In genomic region chr4:91838181-91838861, GRCh38 we compare ENCODE assay signal across 21 cellular contexts.
DNase-seq lines count a peak whose midpoint lies in the region; ATAC-seq, FAIRE-seq and TF ChIP-seq lines count a peak whose summit lies in the region.
"Had no signal": no experiment of that assay in that cellular context is flagged by ENCODE, and none has a peak within 500 bp of the region (broad histone marks: within the 10 kb centered on the region; RNA-seq: fewer than 3 reads in every experiment).

No MANE protein-coding gene starts in this region.

- no peaks in the 10 kb centered on the region for H3K4me1 ChIP-seq in IMR-90 (ENCODE audit: control insufficient read depth, insufficient read depth, low read length)
- H3K4me1 ChIP-seq in astrocyte (ENCODE audit: insufficient read depth, low read length): no peaks in the 10 kb centered on the region
- no peaks in the 10 kb centered on the region for H3K4me1 ChIP-seq in mesenchymal stem cell (ENCODE audit: control insufficient read depth, insufficient read depth, low read depth, low read length)

- whole genome bisulfite sequencing in IMR-90 (ENCODE audit: extremely low coverage in 2 of 2, insufficient read length in 1 of 2), 2 experiments: no CpG with 5 or more reads among the region's 2 CpGs
- WGBS in mesenchymal stem cell: no CpG with 5 or more reads among the region's 2 CpGs

- H2AFZ ChIP-seq in IMR-90 (replicated peaks; ENCODE audit: low read length, poor library complexity) (no peak overlapping the region), astrocyte (ENCODE audit: low read depth, low read length) (no peak overlapping the region), mesenchymal stem cell (ENCODE audit: low read depth, low read length) (no peak overlapping the region)

- H3K9me3 ChIP-seq in IMR-90 (ENCODE audit: control insufficient read depth, insufficient read depth, low read length) (peaks cover 8% of the 10 kb centered on the region; the same call in 1 of the 2 replicates), astrocyte (ENCODE audit: insufficient read depth, low read depth, low read length) (peaks cover 9% of the 10 kb centered on the region), mesenchymal stem cell (ENCODE audit: control insufficient read depth, low read length) (peaks cover 25% of the 10 kb centered on the region)
- H3K9me3 ChIP-seq in CD4-positive, alpha-beta T cell (ENCODE audit: control insufficient read depth, low read length): peaks cover 12% of the 10 kb centered on the region

- H2AK9ac ChIP-seq in IMR-90 (replicated peaks; ENCODE audit: low read depth, low read length, poor library complexity): no peak overlapping the region

- intact Hi-C loops in IMR-90 (cut with micrococcal nuclease): no loop called here
- intact Hi-C loops in CD4-positive, alpha-beta T cell (cut with DNase I, micrococcal nuclease): no loop called here

- H3K79me1 ChIP-seq in IMR-90 (ENCODE audit: low read depth in 1 of 2, low read length in 2 of 2): no peaks in the 10 kb centered on the region
- H3K79me1 ChIP-seq in mesenchymal stem cell (replicated peaks; ENCODE audit: low read length, poor library complexity, severe bottlenecking): no peaks in the 10 kb centered on the region

- H3K14ac ChIP-seq in IMR-90 (replicated peaks; ENCODE audit: low read depth, low read length) (no peak overlapping the region), mesenchymal stem cell (ENCODE audit: low read length in 2 of 2) (no peak overlapping the region)

- POLR2A ChIA-PET in IMR-90 (lab: Charles Lee; ENCODE audit: unreplicated experiment): no interaction called here
- POLR2A ChIA-PET in CD4-positive, alpha-beta T cell (lab: Charles Lee): no interaction called here

- H3K4me2 ChIP-seq in IMR-90 (ENCODE audit: low read depth, low read length): no peak overlapping the region
- no peak overlapping the region for H3K4me2 ChIP-seq in astrocyte (ENCODE audit: low read length)
- H3K4me2 ChIP-seq in mesenchymal stem cell (ENCODE audit: low read length, poor library complexity, severe bottlenecking): no peak overlapping the region

- H3K4me1 Mint-ChIP-seq in astrocyte (ENCODE audit: low read depth, unreplicated experiment): peaks cover 13% of the 10 kb centered on the region
- no peaks in the 10 kb centered on the region for H3K4me1 Mint-ChIP-seq in CD4-positive, alpha-beta T cell (ENCODE audit: low read depth)
- H3K4me1 Mint-ChIP-seq: B cell, CD14-positive monocyte had no signal

- in situ Hi-C loops in IMR-90 (cut with MboI; ENCODE audit: low sequenced_read_pairs): no loop called here

- no peak overlapping the region for H2BK12ac ChIP-seq in mesenchymal stem cell (ENCODE audit: low read length in 2 of 2)

- H3K36me3 Mint-ChIP-seq in astrocyte (ENCODE audit: low read depth, unreplicated experiment): peaks cover 2% of the 10 kb centered on the region
- no peaks in the 10 kb centered on the region for H3K36me3 Mint-ChIP-seq in CD4-positive, alpha-beta T cell (ENCODE audit: low read depth)
- H3K36me3 Mint-ChIP-seq: CD14-positive monocyte had no signal

- H3K18ac ChIP-seq in IMR-90 (ENCODE audit: low read depth, low read length): no peak overlapping the region
- H3K18ac ChIP-seq in mesenchymal stem cell (ENCODE audit: low read depth in 1 of 2, low read length in 2 of 2): no peak overlapping the region

- TF ChIP-seq CTCF in IMR-90 (conservative IDR thresholded peaks at IDR 0.05; ENCODE audit: low read depth, low read length) (no peak), astrocyte (IDR thresholded peaks at IDR 0.05; ENCODE audit: insufficient read depth, low read depth, low read length) (no peak)
- no peak for TF ChIP-seq CTCF in CD4-positive, alpha-beta T cell (IDR thresholded peaks at IDR 0.05)

- no peaks in the 10 kb centered on the region for H3K27me3 Mint-ChIP-seq in astrocyte (ENCODE audit: low read depth, unreplicated experiment)
- no peaks in the 10 kb centered on the region for H3K27me3 Mint-ChIP-seq in CD4-positive, alpha-beta T cell
- H3K27me3 Mint-ChIP-seq: B cell had no signal

- no TSS peak for BruUV-seq in IMR-90 (replicated peaks; lab: Mats Ljungman, UMichigan)

- H4K20me1 ChIP-seq in IMR-90 (ENCODE audit: insufficient read depth, low read length) (no peaks in the 10 kb centered on the region), astrocyte (ENCODE audit: insufficient read depth, low read length) (no peaks in the 10 kb centered on the region)

- H3K9ac ChIP-seq in IMR-90 (ENCODE audit: low read depth, low read length) (no peak overlapping the region), astrocyte (ENCODE audit: low read length) (no peak overlapping the region), mesenchymal stem cell (ENCODE audit: low read length) (no peak overlapping the region)

- H3K9me1 ChIP-seq in IMR-90 (ENCODE audit: insufficient read depth, low read length): no peaks in the 10 kb centered on the region

- H2BK120ac ChIP-seq in IMR-90 (ENCODE audit: low read depth, low read length): no peak overlapping the region
- no peak overlapping the region for H2BK120ac ChIP-seq in mesenchymal stem cell (ENCODE audit: low read depth, low read length)

- no peak for TF ChIP-seq POLR2A in IMR-90 (IDR thresholded peaks at IDR 0.05; ENCODE audit: low read depth, low read length)

- dilution Hi-C loops in IMR-90 (cut with HindIII; ENCODE audit: low sequenced_read_pairs, unreplicated experiment): no loop called here

- no peaks in the 10 kb centered on the region for H3K27me3 ChIP-seq in IMR-90 (ENCODE audit: control insufficient read depth, insufficient read depth, low read length)
- no peaks in the 10 kb centered on the region for H3K27me3 ChIP-seq in astrocyte (ENCODE audit: insufficient read depth, low read length)
- H3K27me3 ChIP-seq in mesenchymal stem cell (ENCODE audit: control insufficient read depth in 1 of 2, insufficient read depth in 1 of 2, low read length in 2 of 2): no peaks in the 10 kb centered on the region
- no peaks in the 10 kb centered on the region for H3K27me3 ChIP-seq in CD4-positive, alpha-beta T cell (ENCODE audit: control insufficient read depth, insufficient read depth, low read length)

- H2BK15ac ChIP-seq in IMR-90 (ENCODE audit: low read depth, low read length): no peak overlapping the region
- no peak overlapping the region for H2BK15ac ChIP-seq in mesenchymal stem cell (ENCODE audit: low read depth, poor library complexity, severe bottlenecking)

- H4K8ac ChIP-seq in IMR-90 (ENCODE audit: low read depth in 2 of 2, low read length in 2 of 2) (no peak overlapping the region), mesenchymal stem cell (ENCODE audit: low read length) (no peak overlapping the region)

- H2BK5ac ChIP-seq in IMR-90 (ENCODE audit: low read depth, low read length, poor library complexity, severe bottlenecking): no peak overlapping the region
- no peak overlapping the region for H2BK5ac ChIP-seq in mesenchymal stem cell (ENCODE audit: low read depth, low read length, poor library complexity, severe bottlenecking)

- no peak for DNase-seq in IMR-90
- no peak for DNase-seq in astrocyte (ENCODE audit: low read depth)
- DNase-seq in fibroblast of peridontal ligament (ENCODE audit: extremely low read depth): peak; percentile 16
- no peak for DNase-seq in mesenchymal stem cell
- DNase-seq in CD4-positive, alpha-beta T cell: no peak
- DNase-seq in HK-2 (ENCODE audit: unreplicated experiment): no peak
- DNase-seq: DMS53, GF-D8, NCI-H1105, NCI-H146, NCI-H2029, NCI-H345, NCI-H524, NCI-H774, Right ventricle myocardium superior had no signal

- H4K91ac ChIP-seq in IMR-90 (ENCODE audit: insufficient read depth, low read depth, low read length): no peak overlapping the region
- no peak overlapping the region for H4K91ac ChIP-seq in mesenchymal stem cell (ENCODE audit: low read length)

- H3K27ac Mint-ChIP-seq in astrocyte (ENCODE audit: unreplicated experiment): peak overlapping the region; percentile 70
- H3K27ac Mint-ChIP-seq in CD4-positive, alpha-beta T cell: no peak overlapping the region
- H3K27ac Mint-ChIP-seq: B cell, CD14-positive monocyte had no signal

- CTCF ChIA-PET in IMR-90 (lab: Yijun Ruan, JAX): no interaction called here
- CTCF ChIA-PET in CD4-positive, alpha-beta T cell (lab: Charles Lee): interaction anchor here (1.2 kb wide), 1 partner anchor 16 kb away, joined by 4 read pairs; no protein-coding TSS in a partner anchor

- H3K23ac ChIP-seq in IMR-90 (ENCODE audit: low read depth, low read length): no peak overlapping the region
- H3K23ac ChIP-seq in mesenchymal stem cell (ENCODE audit: low read length in 2 of 2): no peak overlapping the region

- ATAC-seq in IMR-90 (ENCODE audit: low read depth): no peak
- no peak for ATAC-seq in CD4-positive, alpha-beta T cell (ENCODE audit: poor library complexity)
- ATAC-seq in HG03342 (IDR thresholded peaks at IDR 0.05; ENCODE audit: unreplicated experiment): no peak

- H3K27ac ChIP-seq in IMR-90 (ENCODE audit: insufficient read depth, low read length) (no peak overlapping the region), astrocyte (ENCODE audit: low read depth, low read length) (no peak overlapping the region), mesenchymal stem cell (ENCODE audit: low read length, poor library complexity, severe bottlenecking) (peak overlapping the region; percentile 53)
- no peak overlapping the region for H3K27ac ChIP-seq in CD4-positive, alpha-beta T cell (ENCODE audit: low read depth, low read length)
- H3K27ac ChIP-seq: HL-60 had no signal

- no peaks in the 10 kb centered on the region for H3K79me2 ChIP-seq in astrocyte (ENCODE audit: insufficient read depth, low read length)

- H3K9me3 Mint-ChIP-seq in astrocyte (ENCODE audit: unreplicated experiment): peaks cover 19% of the 10 kb centered on the region
- peaks cover 18% of the 10 kb centered on the region for H3K9me3 Mint-ChIP-seq in CD4-positive, alpha-beta T cell

- no peak for TF ChIP-seq RAD21 in IMR-90 (IDR thresholded peaks at IDR 0.05; ENCODE audit: low read length)

- no peak overlapping the region for H4K5ac ChIP-seq in IMR-90 (ENCODE audit: low read depth, low read length)

- no peak overlapping the region for H3K4me3 ChIP-seq in IMR-90 (ENCODE audit: insufficient read depth, low read depth, low read length)
- H3K4me3 ChIP-seq in astrocyte (ENCODE audit: insufficient read depth, low read depth, low read length): no peak overlapping the region
- H3K4me3 ChIP-seq in mesenchymal stem cell (ENCODE audit: insufficient read depth in 1 of 2, low read depth in 1 of 2, low read length in 2 of 2): no peak overlapping the region

- no peaks in the 10 kb centered on the region for H3K36me3 ChIP-seq in IMR-90 (ENCODE audit: control insufficient read depth, insufficient read depth, low read length)
- no peaks in the 10 kb centered on the region for H3K36me3 ChIP-seq in astrocyte (ENCODE audit: insufficient read depth, low read length)
- H3K36me3 ChIP-seq in mesenchymal stem cell (ENCODE audit: control insufficient read depth in 1 of 2, insufficient read depth in 2 of 2, low read depth in 1 of 2, low read length in 2 of 2): no peaks in the 10 kb centered on the region

- no peak overlapping the region for H3K56ac ChIP-seq in IMR-90 (ENCODE audit: extremely low read depth, insufficient read depth, low read length)

- H3K4ac ChIP-seq in IMR-90 (ENCODE audit: low read depth, low read length) (no peak overlapping the region), mesenchymal stem cell (ENCODE audit: low read depth in 1 of 2, low read length in 2 of 2) (no peak overlapping the region)

- FAIRE-seq in astrocyte (lab: Jason Lieb, UNC): no peak
- FAIRE-seq: D721Med, GM19239 had no signal

- H2AK5ac ChIP-seq in IMR-90 (ENCODE audit: low read depth, low read length) (no peak overlapping the region), mesenchymal stem cell (ENCODE audit: low read length, severe bottlenecking) (no peak overlapping the region)

- H2BK20ac ChIP-seq in IMR-90 (ENCODE audit: low read depth, low read length): no peak overlapping the region

- H3K4me3 Mint-ChIP-seq in astrocyte (ENCODE audit: unreplicated experiment): no peak overlapping the region
- no peak overlapping the region for H3K4me3 Mint-ChIP-seq in CD4-positive, alpha-beta T cell
- H3K4me3 Mint-ChIP-seq: B cell, CD14-positive monocyte had no signal
